ENCODE assay signal across 6 cellular contexts in the genomic region with DNA sequence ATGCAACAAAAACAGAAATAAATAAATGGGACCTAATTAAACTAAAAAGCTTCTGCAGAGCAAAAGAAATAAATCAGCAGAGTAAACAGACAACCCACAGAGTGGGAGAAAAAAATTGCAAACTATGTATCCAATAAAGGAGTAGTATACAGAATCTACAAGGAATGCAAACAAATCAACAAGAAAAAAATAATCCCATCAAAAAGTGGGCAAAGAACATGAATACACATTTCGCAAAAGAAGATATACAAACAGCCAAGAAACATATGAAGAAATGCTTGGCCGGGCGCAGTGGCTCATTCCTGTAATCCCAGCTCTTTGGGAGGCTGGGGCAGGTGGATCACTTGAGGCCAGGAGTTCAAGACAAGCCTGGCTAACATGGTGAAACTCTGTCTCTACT. TPM values are rescaled to one million over a fixed set of nuclear protein-coding genes. Genes with fewer than 3 reads are reported as not detected.
"Had no signal": no experiment of that assay in that cellular context is flagged by ENCODE, and none has a peak within 500 bp of the region (broad histone marks: within the 10 kb centered on the region; RNA-seq: fewer than 3 reads in every experiment).

No MANE protein-coding gene starts in this region.

RNA-seq across cellular contexts. Expression of a gene that starts 10.0 kb away (rescaled TPM):
- total RNA-seq: HepG2, HT-29, HT1080, IMR-90, K562 had no signal
- polyA plus RNA-seq: HepG2, IgD-negative memory B cell, IMR-90, K562 had no signal

RNA-seq across cellular contexts. Expression of a gene that starts 26.8 kb away (rescaled TPM):
- total RNA-seq: HT-29 had no signal
- polyA plus RNA-seq: IgD-negative memory B cell had no signal
